ENCODE assay signal across 1 cellular context in the genomic region with DNA sequence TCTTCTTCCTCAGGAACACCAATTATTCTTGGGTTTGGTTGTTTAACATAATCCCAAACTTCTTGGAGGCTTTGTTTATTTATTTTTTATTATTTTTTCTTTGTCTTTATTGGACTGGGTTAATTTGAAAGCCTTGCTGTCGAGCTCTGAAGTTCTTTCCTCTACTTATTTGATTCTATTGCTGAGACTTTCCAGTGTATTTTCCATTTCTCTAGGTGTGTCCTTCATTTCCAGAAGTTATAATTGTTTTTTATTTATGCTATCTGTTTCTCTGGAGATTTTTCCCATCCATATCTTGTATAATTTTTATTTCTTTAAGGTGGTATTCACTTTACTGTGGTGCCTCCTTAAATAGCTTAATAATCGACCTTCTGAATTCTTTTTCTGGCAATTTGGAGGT.
TF ChIP-seq lines count a peak whose summit lies in the region.

No MANE protein-coding gene starts in this region.

TF ChIP-seq in K562, 482 proteins besides CTCF, POLR2A, EP300 and RAD21:
- TF ChIP-seq ZNF766 (CRISPR knock-in tag; conservative IDR thresholded peaks at IDR 0.05): peak; percentile 70
- no peak for TF ChIP-seq ZC3H11A (IDR thresholded peaks at IDR 0.05; ENCODE audit: low read depth, low read length)
TF ChIP-seq in K562: peak in this region for 1.
